ENCODE assay signal across 19 cellular contexts in genomic region chr13:31980842-31981241, GRCh38.
"Had no signal": no experiment of that assay in that cellular context is flagged by ENCODE, and none has a peak within 500 bp of the region (broad histone marks: within the 10 kb centered on the region; RNA-seq: fewer than 3 reads in every experiment).

No MANE protein-coding gene starts in this region.

- H3K9me3 Mint-ChIP-seq: activated naive CD4-positive, alpha-beta T cell treated with anti-CD3 and anti-CD28 coated beads, Interleukin-2, amount 50 U/mL, for 72 hours; central memory CD8-positive, alpha-beta T cell; naive thymus-derived CD8-positive, alpha-beta T cell had no signal

- H3K4me1 Mint-ChIP-seq: central memory CD8-positive, alpha-beta T cell; naive thymus-derived CD8-positive, alpha-beta T cell; neural progenitor cell had no signal

- H3K27me3 ChIP-seq: colonic mucosa, heart right ventricle, left lung, neural progenitor cell, upper lobe of left lung had no signal

- H3K4me3 Mint-ChIP-seq: central memory CD8-positive, alpha-beta T cell; endodermal cell; naive thymus-derived CD8-positive, alpha-beta T cell; neural progenitor cell had no signal

- H3K27ac Mint-ChIP-seq: activated naive CD4-positive, alpha-beta T cell treated with anti-CD3 and anti-CD28 coated beads, Interleukin-2, amount 50 U/mL, for 72 hours; endodermal cell; naive thymus-derived CD8-positive, alpha-beta T cell; neural progenitor cell had no signal

- FAIRE-seq: keratinocyte, TTC549 had no signal

- H3K36me3 ChIP-seq: colonic mucosa, left lung, neural progenitor cell, upper lobe of left lung had no signal

- H3K4me3 ChIP-seq: colonic mucosa, heart right ventricle, left lung, lung, neural progenitor cell, upper lobe of left lung had no signal

- ATAC-seq: activated naive CD4-positive, alpha-beta T cell treated with anti-CD3 and anti-CD28 coated beads, Interleukin-2, amount 50 U/mL, for 72 hours; heart right ventricle; left lung; naive thymus-derived CD8-positive, alpha-beta T cell; stimulated activated naive CD8-positive, alpha-beta T cell treated with anti-CD3 and anti-CD28 coated beads, Interleukin-15, Interleukin-2, amounts not matched to agents 100 U/mL and 50 U/mL, for 24 hours had no signal

- DNase-seq: activated CD4-positive, alpha-beta T cell treated with anti-CD3 and anti-CD28 coated beads for 1 hour; activated T-cell treated with anti-CD3 and anti-CD28 coated beads, Interleukin-2, amount 50 U/mL, for 1 hour; aorta; colonic mucosa; endodermal cell; heart right ventricle; left lung; naive thymus-derived CD8-positive, alpha-beta T cell; retina; stimulated activated CD4-positive, alpha-beta T cell treated with anti-CD3 and anti-CD28 coated beads, Interleukin-4, amount 100 ng/mL, for 4 hours; stimulated activated naive CD8-positive, alpha-beta T cell treated with anti-CD3 and anti-CD28 coated beads, Interleukin-15, Interleukin-2, amounts not matched to agents 100 U/mL and 50 U/mL, for 24 hours; T-helper 1 cell; upper lobe of left lung had no signal

- H3K36me3 Mint-ChIP-seq: activated naive CD4-positive, alpha-beta T cell treated with anti-CD3 and anti-CD28 coated beads, Interleukin-2, amount 50 U/mL, for 72 hours; naive thymus-derived CD8-positive, alpha-beta T cell; neural progenitor cell had no signal
